Comparison of ENCODE assay signal across 24 cellular contexts in genomic region chr12:89033062-89033461, GRCh38.
"Had no signal": no experiment of that assay in that cellular context is flagged by ENCODE, and none has a peak within 500 bp of the region (broad histone marks: within the 10 kb centered on the region; RNA-seq: fewer than 3 reads in every experiment).

No MANE protein-coding gene starts in this region.

- H3K9me3 Mint-ChIP-seq: activated T-cell treated with anti-CD3 and anti-CD28 coated beads, Interleukin-2, amount 50 U/mL, for 4 hours; central memory CD8-positive, alpha-beta T cell; WTC11 had no signal

- H3K9me3 ChIP-seq: ascending aorta, body of pancreas had no signal

- H3K27ac ChIP-seq: ascending aorta, body of pancreas, SK-N-MC had no signal

- H3K36me3 ChIP-seq: ascending aorta had no signal

- H3K27me3 Mint-ChIP-seq: activated CD8-positive, alpha-beta memory T cell treated with anti-CD3 and anti-CD28 coated beads, Interleukin-2, amount 10 ng/mL, durations not matched to agents 7 days and 5 days had no signal

- H3K27ac Mint-ChIP-seq: activated CD8-positive, alpha-beta memory T cell treated with anti-CD3 and anti-CD28 coated beads, Interleukin-2, amount 10 ng/mL, durations not matched to agents 7 days and 5 days; activated naive CD4-positive, alpha-beta T cell treated with anti-CD3 and anti-CD28 coated beads, Interleukin-2, amount 10 ng/mL, durations not matched to agents 7 days and 5 days; WTC11 had no signal

- ATAC-seq: activated CD8-positive, alpha-beta memory T cell treated with anti-CD3 and anti-CD28 coated beads, Interleukin-2, amount 10 ng/mL, durations not matched to agents 7 days and 5 days; activated T-cell treated with anti-CD3 and anti-CD28 coated beads, Interleukin-2, amount 50 U/mL, for 4 hours; body of pancreas; Panc1; Right ventricle myocardium inferior; WTC11 had no signal

- H3K4me3 Mint-ChIP-seq: activated CD8-positive, alpha-beta memory T cell treated with anti-CD3 and anti-CD28 coated beads, Interleukin-2, amount 10 ng/mL, durations not matched to agents 7 days and 5 days; activated naive CD4-positive, alpha-beta T cell treated with anti-CD3 and anti-CD28 coated beads, Interleukin-2, amount 10 ng/mL, durations not matched to agents 7 days and 5 days; activated T-cell treated with anti-CD3 and anti-CD28 coated beads, Interleukin-2, amount 50 U/mL, for 4 hours; central memory CD8-positive, alpha-beta T cell; WTC11 had no signal

- H3K36me3 Mint-ChIP-seq: WTC11 had no signal

- DNase-seq: activated CD4-positive, alpha-beta T cell treated with anti-CD3 and anti-CD28 coated beads, Interleukin-2, amount 50 U/mL, for 1 hour; activated CD8-positive, alpha-beta memory T cell treated with anti-CD3 and anti-CD28 coated beads, Interleukin-2, amount 10 ng/mL, durations not matched to agents 7 days and 5 days; activated gamma-delta T cell; activated naive CD4-positive, alpha-beta T cell treated with anti-CD3 and anti-CD28 coated beads, Interleukin-2, amount 10 ng/mL, durations not matched to agents 7 days and 5 days; activated T-cell treated with anti-CD3 and anti-CD28 coated beads, Interleukin-2, amount 50 U/mL, for 4 hours; amniotic stem cell; body of pancreas; KG1; NCI-H1092; NCI-H1417; NCI-H1930; NCI-H2107; NCI-H2171 treated with DMSO at 0.1 percent for 48 hours; NCI-H226; NCI-H526; NCI-H774; RPMI8226; T-helper 1 cell had no signal
